Comparison of ENCODE assay signal across 16 cellular contexts in genomic region chrX:17703201-17703600, GRCh38.
"Had no signal": no experiment of that assay in that cellular context is flagged by ENCODE, and none has a peak within 500 bp of the region (broad histone marks: within the 10 kb centered on the region; RNA-seq: fewer than 3 reads in every experiment).

No MANE protein-coding gene starts in this region.

- H3K4me1 ChIP-seq: sigmoid colon, spleen, testis had no signal

- H3K4me3 ChIP-seq: coronary artery, sigmoid colon, spleen, testis had no signal

- H3K9me3 ChIP-seq: sigmoid colon, spleen, testis had no signal

- H3K27ac ChIP-seq: brain microvascular endothelial cell, coronary artery, sigmoid colon, spleen, testis had no signal

- ATAC-seq: activated CD4-positive, CD25-positive, alpha-beta regulatory T cell treated with anti-CD3 and anti-CD28 coated beads, Interleukin-2, amount 50 U/mL, for 24 hours; activated naive CD8-positive, alpha-beta T cell treated with anti-CD3 and anti-CD28 coated beads, Interleukin-2, amount 50 U/mL, for 24 hours; activated T-cell treated with anti-CD3 and anti-CD28 coated beads, Interleukin-2, amount 50 U/mL, for 4 hours; stimulated activated memory B cell treated with anti-CD40 and anti-IgM and Interleukin-4, amounts not matched to agents 10 μg/mL and 1 μg/mL and 100 μg/mL, for 72 hours had no signal

- H3K36me3 ChIP-seq: brain microvascular endothelial cell, sigmoid colon, spleen had no signal

- H3K27me3 ChIP-seq: brain microvascular endothelial cell, sigmoid colon, spleen, testis had no signal

- DNase-seq: activated CD4-positive, alpha-beta T cell treated with anti-CD3 and anti-CD28 coated beads, Interleukin-2, amount 50 U/mL, for 1 hour; activated CD8-positive, alpha-beta memory T cell treated with anti-CD3 and anti-CD28 coated beads, Interleukin-2, amount 50 U/mL, for 4 hours; activated naive CD4-positive, alpha-beta T cell treated with anti-CD3 and anti-CD28 coated beads for 36 hours; activated naive CD8-positive, alpha-beta T cell treated with anti-CD3 and anti-CD28 coated beads, Interleukin-2, amount 50 U/mL, for 24 hours; activated T-cell treated with anti-CD3 and anti-CD28 coated beads, Interleukin-2, amount 50 U/mL, for 4 hours; aorta; brain microvascular endothelial cell; nephron progenitor cell; nucleus accumbens; sigmoid colon; spleen; stimulated activated CD4-positive, alpha-beta T cell treated with anti-CD3 and anti-CD28 coated beads, Interleukin-4, amount 100 ng/mL, for 4 hours; testis had no signal
